1 cellular context compared by ENCODE assay signal in genomic region chr11:96242971-96243647, GRCh38.
A peak's percentile ranks its signal among the peaks of the same experiment; 100 is the strongest.
TF ChIP-seq lines count a peak whose summit lies in the region.

No MANE protein-coding gene starts in this region.

TF ChIP-seq in K562, 482 proteins besides CTCF, POLR2A, EP300 and RAD21 (continued from another document and continues in another):
- TF ChIP-seq NR4A1 (CRISPR knock-in tag; IDR thresholded peaks at IDR 0.05) (no peak), NR4A1 (tag; IDR thresholded peaks at IDR 0.05) (no peak), CREB3L1 (IDR thresholded peaks at IDR 0.05; ENCODE audit: borderline replicate concordance, low read depth) (peak; percentile 77; the same call in 1 of the 2 replicates), NR1H2 (CRISPR knock-in tag; IDR thresholded peaks at IDR 0.05) (no peak), RBM14 (IDR thresholded peaks at IDR 0.05; ENCODE audit: borderline replicate concordance, insufficient read depth, low read depth, low read length) (no peak), ZNF232 (CRISPR knock-in tag; IDR thresholded peaks at IDR 0.05) (no peak), ZNF589 (CRISPR knock-in tag; IDR thresholded peaks at IDR 0.05; ENCODE audit: low read depth) (peak; percentile 58; the same call in 1 of the 2 replicates), ZNF609 (CRISPR knock-in tag; IDR thresholded peaks at IDR 0.05; ENCODE audit: borderline replicate concordance) (no peak), ZNF592 (IDR thresholded peaks at IDR 0.05) (peak; percentile 76), GABPB1 (CRISPR knock-in tag; IDR thresholded peaks at IDR 0.05) (peak; percentile 63; the same call in 1 of the 2 replicates), NUFIP1 (IDR thresholded peaks at IDR 0.05; ENCODE audit: partially characterized antibody) (no peak), XRCC5 (IDR thresholded peaks at IDR 0.05; ENCODE audit: low read depth, low read length) (no peak), ZNF551 (CRISPR knock-in tag; IDR thresholded peaks at IDR 0.05) (no peak), NR2C1 (IDR thresholded peaks at IDR 0.05) (peak; percentile 33; the same call in 1 of the 2 replicates), NR2C1 (tag; IDR thresholded peaks at IDR 0.05) (no peak), HDAC6 (IDR thresholded peaks at IDR 0.05; ENCODE audit: low read depth, low read length) (no peak), IRF2 (CRISPR knock-in tag; IDR thresholded peaks at IDR 0.05) (no peak), ARID1B (IDR thresholded peaks at IDR 0.05) (peak; percentile 64), MYBL2 (IDR thresholded peaks at IDR 0.05; ENCODE audit: low read depth) (peak; percentile 91), MYBL2 (CRISPR knock-in tag; IDR thresholded peaks at IDR 0.05; ENCODE audit: borderline replicate concordance) (no peak), GABPB2 (CRISPR knock-in tag; conservative IDR thresholded peaks at IDR 0.05) (no peak), POLR2G (IDR thresholded peaks at IDR 0.05; ENCODE audit: low read depth, low read length) (peak; percentile 77), MTA2 (IDR thresholded peaks at IDR 0.05; ENCODE audit: low read depth) (peak; percentile 17; the same call in 1 of the 2 replicates), SMARCA5 (IDR thresholded peaks at IDR 0.05) (no peak), SMARCA4 (IDR thresholded peaks at IDR 0.05) (peak; percentile 57), PTRF (tag; IDR thresholded peaks at IDR 0.05) (no peak), HEY1 (CRISPR knock-in tag; IDR thresholded peaks at IDR 0.05; ENCODE audit: borderline replicate concordance) (no peak), POLR2H (tag; IDR thresholded peaks at IDR 0.05; ENCODE audit: low read depth) (peak; percentile 38; the same call in 1 of the 2 replicates), ZNF124 (CRISPR knock-in tag; IDR thresholded peaks at IDR 0.05) (no peak), AFF1 (IDR thresholded peaks at IDR 0.05; ENCODE audit: low read depth in 1 of 2, partially characterized antibody in 2 of 2) (peak; percentile 29 to 30), ZNF707 (CRISPR knock-in tag; conservative IDR thresholded peaks at IDR 0.05) (no peak), SMAD4 (CRISPR knock-in tag; conservative IDR thresholded peaks at IDR 0.05) (peak; percentile 68), MEF2A (IDR thresholded peaks at IDR 0.05; ENCODE audit: control insufficient read depth, low read depth, low read length) (no peak), CREB5 (CRISPR knock-in tag; IDR thresholded peaks at IDR 0.05) (no peak), TFE3 (CRISPR knock-in tag; IDR thresholded peaks at IDR 0.05) (no peak), HNRNPK (IDR thresholded peaks at IDR 0.05; ENCODE audit: low read depth, low read length, poor library complexity, severe bottlenecking) (no peak), TGIF2 (CRISPR knock-in tag; IDR thresholded peaks at IDR 0.05) (no peak), HCFC1 (IDR thresholded peaks at IDR 0.05; ENCODE audit: low read depth, low read length) (no peak), ESRRB (CRISPR knock-in tag; IDR thresholded peaks at IDR 0.05; ENCODE audit: borderline replicate concordance) (no peak), FOXJ2 (tag; IDR thresholded peaks at IDR 0.05) (no peak), THRB (CRISPR knock-in tag; conservative IDR thresholded peaks at IDR 0.05) (no peak), RBM39 (optimal IDR thresholded peaks at IDR 0.05; ENCODE audit: low read depth, low read length) (no peak), SLC30A9 (CRISPR knock-in tag; IDR thresholded peaks at IDR 0.05) (no peak), NR0B1 (IDR thresholded peaks at IDR 0.05; ENCODE audit: partially characterized antibody) (no peak), HLTF (IDR thresholded peaks at IDR 0.05) (no peak), PHF8 (IDR thresholded peaks at IDR 0.05; ENCODE audit: borderline replicate concordance, low read length) (peak; percentile 58; the same call in 1 of the 2 replicates), LCOR (CRISPR knock-in tag; IDR thresholded peaks at IDR 0.05) (0 out of 2 replicates have a peak, but pooled peaks have one; percentile 32), EHMT2 (IDR thresholded peaks at IDR 0.05) (peak; percentile 62; the same call in 1 of the 2 replicates), KDM2B (CRISPR knock-in tag; IDR thresholded peaks at IDR 0.05) (no peak)
